Comparison of ENCODE assay signal across 1 cellular context in genomic region chr2:183024701-183025100, GRCh38.
TF ChIP-seq lines count a peak whose summit lies in the region.

No MANE protein-coding gene starts in this region.

TF ChIP-seq in HepG2, 621 proteins besides CTCF, POLR2A, EP300 and RAD21:
- TF ChIP-seq MAFF (IDR thresholded peaks at IDR 0.05; ENCODE audit: low read depth, low read length) (no peak), ZNF562 (CRISPR knock-in tag; IDR thresholded peaks at IDR 0.05; ENCODE audit: borderline replicate concordance) (0 out of 2 replicates have a peak, but pooled peaks have one; percentile 33)
